16 cellular contexts compared by ENCODE assay signal in the genomic region with DNA sequence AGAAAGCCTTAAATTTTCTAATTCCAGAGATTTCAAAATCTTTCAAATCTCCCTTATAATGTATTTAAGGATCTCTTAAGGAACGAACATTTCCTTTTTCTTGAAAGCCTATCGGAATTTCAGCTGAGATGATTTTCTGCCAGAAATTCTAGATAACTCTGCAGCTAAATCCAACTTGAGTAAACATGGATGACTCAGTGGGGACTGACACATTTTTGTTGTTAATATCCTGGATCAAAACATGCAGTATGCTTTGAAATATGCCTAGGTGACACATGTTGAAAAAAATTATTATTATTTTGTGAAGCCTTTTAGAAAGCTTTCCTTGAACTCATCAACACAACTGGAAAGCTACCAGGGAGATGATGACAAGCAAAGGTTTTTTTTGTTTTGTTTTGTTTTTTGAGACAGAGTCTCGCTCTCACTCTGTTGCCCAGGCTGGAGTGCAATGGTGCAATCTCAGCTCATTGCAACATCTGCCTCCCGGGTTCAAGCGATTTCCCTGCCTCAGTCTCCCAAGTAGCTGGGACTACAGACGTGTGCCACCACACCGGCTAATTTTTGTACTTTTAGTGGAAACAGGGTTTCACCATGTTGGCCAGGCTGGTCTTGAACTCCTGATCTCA.
DNase-seq lines count a peak whose midpoint lies in the region; ATAC-seq, FAIRE-seq and TF ChIP-seq lines count a peak whose summit lies in the region.
"Had no signal": no experiment of that assay in that cellular context is flagged by ENCODE, and none has a peak within 500 bp of the region (broad histone marks: within the 10 kb centered on the region; RNA-seq: fewer than 3 reads in every experiment).

No MANE protein-coding gene starts in this region.

- H3K27ac ChIP-seq in heart left ventricle: no peak overlapping the region
- H3K27ac ChIP-seq in vagina: peak overlapping the region; percentile 58
- H3K27ac ChIP-seq: ovary, tibial nerve had no signal

- H3K27me3 ChIP-seq in heart left ventricle: no peaks in the 10 kb centered on the region
- H3K27me3 ChIP-seq in bronchial epithelial cell (ENCODE audit: control insufficient read depth, insufficient read depth, low read length): peaks cover 7% of the 10 kb centered on the region
- no peaks in the 10 kb centered on the region for H3K27me3 ChIP-seq in vagina
- H3K27me3 ChIP-seq: ovary, tibial nerve had no signal

- H3K4me3 ChIP-seq in heart left ventricle (no peak overlapping the region), bronchial epithelial cell (ENCODE audit: low read depth, low read length) (no peak overlapping the region), vagina (no peak overlapping the region)
- H3K4me3 ChIP-seq: ovary, tibial nerve had no signal

- intact Hi-C loops in left cardiac atrium (cut with DNase I) (no loop called here), heart left ventricle (cut with DNase I) (no loop called here), vagina (cut with DNase I) (no loop called here)

- peak; percentile 34 to 63 for ATAC-seq in left cardiac atrium
- no peak for ATAC-seq in heart left ventricle
- no peak for ATAC-seq in HG02938 (IDR thresholded peaks at IDR 0.05; ENCODE audit: unreplicated experiment)

- H3K4me1 ChIP-seq in heart left ventricle: peaks cover 0 to 10% (median 0%) of the 10 kb centered on the region in 12 donors
- H3K4me1 ChIP-seq in vagina: no peaks in the 10 kb centered on the region
- H3K4me1 ChIP-seq: tibial nerve had no signal

- 67 to 76% (median 74%) methylated on average over 7 of the region's 7 CpGs for WGBS in heart left ventricle, 4 donors

- H3K36me3 ChIP-seq in heart left ventricle (no peaks in the 10 kb centered on the region), bronchial epithelial cell (ENCODE audit: control insufficient read depth, insufficient read depth, low read length) (no peaks in the 10 kb centered on the region), vagina (no peaks in the 10 kb centered on the region)
- H3K36me3 ChIP-seq: ovary, tibial nerve had no signal

- TF ChIP-seq CTCF in heart left ventricle (IDR thresholded peaks at IDR 0.05): no peak
- no peak for TF ChIP-seq CTCF in bronchial epithelial cell (IDR thresholded peaks at IDR 0.05; ENCODE audit: insufficient read depth, low read length, severe bottlenecking)
- no peak for TF ChIP-seq CTCF in vagina (IDR thresholded peaks at IDR 0.05)

- DNase-seq in left cardiac atrium (no peak), heart left ventricle (no peak), bronchial epithelial cell (ENCODE audit: low read depth) (peak; percentile 81), vagina (ENCODE audit: extremely low spot score in 2 of 2) (no peak), Ammon's horn (ENCODE audit: low spot score) (no peak)
- DNase-seq in activated CD4-positive, alpha-beta T cell treated with anti-CD3 and anti-CD28 coated beads, Interleukin-2, amount 50 U/mL, for 1 hour: no peak
- DNase-seq: activated CD4-positive, alpha-beta T cell treated with anti-CD3 and anti-CD28 coated beads, Interleukin-2, amount 50 U/mL, for 48 hours; activated effector memory CD4-positive, alpha-beta T cell treated with Interleukin-2 at 50 U/mL for 16 hours; DMS 273 treated with DMSO at 0.1 percent for 48 hours; midbrain; NCI-H1105; OCI-M1 had no signal

- TF ChIP-seq POLR2A in heart left ventricle (IDR thresholded peaks at IDR 0.05) (no peak), vagina (IDR thresholded peaks at IDR 0.05) (no peak)

- H3K9me3 ChIP-seq in heart left ventricle: no peaks in the 10 kb centered on the region
- H3K9me3 ChIP-seq in vagina: no peaks in the 10 kb centered on the region
- H3K9me3 ChIP-seq: ovary, tibial nerve had no signal

- no peak for FAIRE-seq in bronchial epithelial cell (lab: Jason Lieb, UNC)
- FAIRE-seq in islet of Langerhans (lab: Jason Lieb, UNC): peak; percentile 17

Comparison
In these comparisons a context has a peak if more than half of its experiments do, and no peak if none do; other contexts are left out.
1. ATAC-seq: peak in left cardiac atrium (2 of 2); none in heart left ventricle (0 of 4) and HG02938 (single experiment).